ENCODE assay signal across 10 cellular contexts in genomic region chr1:44785501-44786137, GRCh38. TPM values are rescaled to one million over a fixed set of nuclear protein-coding genes. Genes with fewer than 3 reads are reported as not detected.
DNase-seq lines count a peak whose midpoint lies in the region; ATAC-seq and TF ChIP-seq lines count a peak whose summit lies in the region.
"Had no signal": no experiment of that assay in that cellular context is flagged by ENCODE, and none has a peak within 500 bp of the region (broad histone marks: within the 10 kb centered on the region; RNA-seq: fewer than 3 reads in every experiment).

No MANE protein-coding gene starts in this region.

- H3K9ac ChIP-seq in stomach smooth muscle (ENCODE audit: low read length in 2 of 2), result peak overlapping the region; percentile 35 to 72

- H3K9me3 Mint-ChIP-seq in T-helper 2 cell treated with Interferon-gamma antibody and Interleukin-4, amounts not matched to agents 5 μg/mL and 100 μg/mL, for 36 hours, result no peaks in the 10 kb centered on the region
- H3K9me3 Mint-ChIP-seq in activated naive CD8-positive, alpha-beta T cell treated with anti-CD3 and anti-CD28 coated beads, Interleukin-2, amount 50 U/mL, for 24 hours, result no peaks in the 10 kb centered on the region

- ATAC-seq in activated naive CD8-positive, alpha-beta T cell treated with anti-CD3 and anti-CD28 coated beads, Interleukin-2, amount 50 U/mL, for 24 hours, result no peak
- ATAC-seq in left lung (no peak), GM21423 (IDR thresholded peaks at IDR 0.05; ENCODE audit: unreplicated experiment) (no peak)

- intact Hi-C loops in left lung (cut with DNase I), result loop anchor here in 1 of 2 donors (10.0 kb wide), 1 partner anchor 69 kb away; no protein-coding TSS in a partner anchor

- H3K27me3 ChIP-seq in left lung (peaks cover 0 to 9% of the 10 kb centered on the region in 2 donors), stomach smooth muscle (ENCODE audit: control insufficient read depth in 1 of 2, insufficient read depth in 2 of 2, low read length in 2 of 2) (no peaks in the 10 kb centered on the region)

- no peak for DNase-seq in T-helper 2 cell treated with Interferon-gamma antibody and Interleukin-4, amounts not matched to agents 5 μg/mL and 100 μg/mL, for 36 hours (ENCODE audit: low spot score)
- DNase-seq in T-helper 2 cell (no peak), left lung (peak in 1 of 2 donors; percentile 18), ureter (ENCODE audit: low spot score) (no peak)
- no peak for DNase-seq in activated naive CD8-positive, alpha-beta T cell treated with anti-CD3 and anti-CD28 coated beads, Interleukin-2, amount 50 U/mL, for 24 hours
- DNase-seq in stimulated activated CD4-positive, alpha-beta T cell treated with anti-CD3 and anti-CD28 coated beads, Interleukin-4, amount 100 ng/mL, for 1 hour, result no peak
- DNase-seq: ACHN, KG1 had no signal

- no peaks in the 10 kb centered on the region for H3K27me3 Mint-ChIP-seq in T-helper 2 cell treated with Interferon-gamma antibody and Interleukin-4, amounts not matched to agents 5 μg/mL and 100 μg/mL, for 36 hours (ENCODE audit: low read depth)
- no peaks in the 10 kb centered on the region for H3K27me3 Mint-ChIP-seq in activated naive CD8-positive, alpha-beta T cell treated with anti-CD3 and anti-CD28 coated beads, Interleukin-2, amount 50 U/mL, for 24 hours

- H3K9me3 ChIP-seq in left lung (no peaks in the 10 kb centered on the region), stomach smooth muscle (ENCODE audit: control insufficient read depth in 2 of 2, low read length in 2 of 2) (no peaks in the 10 kb centered on the region)

- H3K4me1 Mint-ChIP-seq in T-helper 2 cell treated with Interferon-gamma antibody and Interleukin-4, amounts not matched to agents 5 μg/mL and 100 μg/mL, for 36 hours (ENCODE audit: low read depth), result peaks cover 26% of the 10 kb centered on the region
- peaks cover 39% of the 10 kb centered on the region for H3K4me1 Mint-ChIP-seq in activated naive CD8-positive, alpha-beta T cell treated with anti-CD3 and anti-CD28 coated beads, Interleukin-2, amount 50 U/mL, for 24 hours

- peaks cover 21% of the 10 kb centered on the region for H3K36me3 Mint-ChIP-seq in T-helper 2 cell treated with Interferon-gamma antibody and Interleukin-4, amounts not matched to agents 5 μg/mL and 100 μg/mL, for 36 hours (ENCODE audit: low read depth)
- peaks cover 13% of the 10 kb centered on the region for H3K36me3 Mint-ChIP-seq in activated naive CD8-positive, alpha-beta T cell treated with anti-CD3 and anti-CD28 coated beads, Interleukin-2, amount 50 U/mL, for 24 hours (ENCODE audit: low read depth)

- peak overlapping the region; percentile 67 for H3K4me3 Mint-ChIP-seq in T-helper 2 cell treated with Interferon-gamma antibody and Interleukin-4, amounts not matched to agents 5 μg/mL and 100 μg/mL, for 36 hours
- peak overlapping the region; percentile 73 for H3K4me3 Mint-ChIP-seq in activated naive CD8-positive, alpha-beta T cell treated with anti-CD3 and anti-CD28 coated beads, Interleukin-2, amount 50 U/mL, for 24 hours

- no peak for TF ChIP-seq CTCF in left lung (IDR thresholded peaks at IDR 0.05)

- peak overlapping the region; percentile 21 to 41 for H3K4me3 ChIP-seq in left lung
- peak overlapping the region; percentile 62 to 75 for H3K4me3 ChIP-seq in stomach smooth muscle (ENCODE audit: low read length in 2 of 2)

- H3K27ac Mint-ChIP-seq in T-helper 2 cell treated with Interferon-gamma antibody and Interleukin-4, amounts not matched to agents 5 μg/mL and 100 μg/mL, for 36 hours, result peak overlapping the region; percentile 60
- peak overlapping the region; percentile 87 for H3K27ac Mint-ChIP-seq in activated naive CD8-positive, alpha-beta T cell treated with anti-CD3 and anti-CD28 coated beads, Interleukin-2, amount 50 U/mL, for 24 hours

- H3K36me3 ChIP-seq in left lung (peaks cover 0 to 17% of the 10 kb centered on the region in 2 donors), stomach smooth muscle (ENCODE audit: control insufficient read depth in 2 of 2, insufficient read depth in 2 of 2, low read length in 2 of 2) (peaks cover 0 to 4% of the 10 kb centered on the region in 2 donors)

- peaks cover 16 to 37% of the 10 kb centered on the region in 2 donors for H3K4me1 ChIP-seq in left lung
- peaks cover 32% of the 10 kb centered on the region for H3K4me1 ChIP-seq in stomach smooth muscle (ENCODE audit: control insufficient read depth, insufficient read depth, low read length)

- H3K27ac ChIP-seq in left lung (peak overlapping the region in 1 of 2 donors; percentile 48), stomach smooth muscle (ENCODE audit: low read length) (no peak overlapping the region)

RNA-seq across cellular contexts. Expression of gene BEST4, which starts 2.4 kb away (rescaled TPM):
- under 1 TPM; 0.23 to 0.52 TPM for total RNA-seq in left lung
- 0.36 TPM for total RNA-seq in ureter

RNA-seq across cellular contexts. Expression of gene RPS8, which starts 10.3 kb away (rescaled TPM):
- total RNA-seq in left lung, result 1,000 to 10,000 TPM; 1,533 to 1,553 TPM
- total RNA-seq in ureter, result 2,312 TPM

RNA-seq across cellular contexts. Expression of gene PLK3, which starts 14.6 kb away (rescaled TPM):
- total RNA-seq in left lung, result 10 to 100 TPM; 33.0 to 47.2 TPM
- 14.4 TPM for total RNA-seq in ureter

RNA-seq across cellular contexts. Expression of gene DYNLT4, which starts 21.5 kb away (rescaled TPM):
- total RNA-seq in left lung (1 to 10 TPM in 1 of 2 donors, not detected in 1; 1.6 TPM), ureter (0.52 TPM)

RNA-seq across cellular contexts. Expression of gene BTBD19, which starts 22.7 kb away (rescaled TPM):
- total RNA-seq in left lung (10 to 100 TPM; 15.3 to 19.7 TPM), ureter (8.7 TPM)
